Comparison of ENCODE assay signal across 21 cellular contexts in genomic region chr16:82038941-82039340, GRCh38. TPM values are rescaled to one million over a fixed set of nuclear protein-coding genes. Genes with fewer than 3 reads are reported as not detected.
"Had no signal": no experiment of that assay in that cellular context is flagged by ENCODE, and none has a peak within 500 bp of the region (broad histone marks: within the 10 kb centered on the region; RNA-seq: fewer than 3 reads in every experiment).

No MANE protein-coding gene starts in this region.

- H3K9me3 ChIP-seq: left ventricle myocardium inferior, thyroid gland, upper lobe of right lung had no signal

- H3K27ac ChIP-seq: foreskin keratinocyte, left ventricle myocardium inferior, thyroid gland, upper lobe of right lung had no signal

- H3K4me3 ChIP-seq: left ventricle myocardium inferior, thyroid gland, upper lobe of right lung had no signal

- H3K36me3 ChIP-seq: left ventricle myocardium inferior, thyroid gland, upper lobe of right lung had no signal

- ATAC-seq: activated naive CD4-positive, alpha-beta T cell treated with anti-CD3 and anti-CD28 coated beads, Interleukin-2, amount 50 U/mL, for 72 hours; activated T-helper 17 cell treated with anti-CD3 and anti-CD28 coated beads, Interleukin-2, amount 50 U/mL, for 72 hours; foreskin keratinocyte; naive thymus-derived CD4-positive, alpha-beta T cell; upper lobe of right lung; WTC11 had no signal

- H3K27me3 ChIP-seq: foreskin keratinocyte, thyroid gland, upper lobe of right lung had no signal

- H3K4me1 ChIP-seq: left ventricle myocardium inferior, thyroid gland had no signal

- DNase-seq: activated T-cell treated with anti-CD3 and anti-CD28 coated beads, Interleukin-2, amount 50 U/mL, for 1 hour; aorta; effector CD8-positive, alpha-beta T cell; erythroblast; foreskin keratinocyte; immature natural killer cell; left ventricle myocardium inferior; naive thymus-derived CD4-positive, alpha-beta T cell; stimulated activated CD4-positive, alpha-beta T cell treated with anti-CD3 and anti-CD28 coated beads, Interleukin-12 subunit alpha, Interleukin-12 subunit beta, amount 100 ng/mL, for 4 hours; stimulated activated CD4-positive, alpha-beta T cell treated with anti-CD3 and anti-CD28 coated beads, Interleukin-1b, Interleukin-23, amount 100 ng/mL, for 48 hours; substantia nigra; T1000; thyroid gland; upper lobe of right lung had no signal

RNA-seq across cellular contexts. Expression of gene HSD17B2, which starts 3.9 kb away (rescaled TPM):
- total RNA-seq: activated naive CD4-positive, alpha-beta T cell treated with anti-CD3 and anti-CD28 coated beads, Interleukin-2, amount 50 U/mL, for 72 hours; activated T-helper 17 cell treated with anti-CD3 and anti-CD28 coated beads, Interleukin-2, amount 50 U/mL, for 72 hours; aorta; cardiac septum; kidney epithelial cell; left ventricle myocardium inferior; naive thymus-derived CD4-positive, alpha-beta T cell; neural crest cell; posterior vena cava; thyroid gland had no signal
- polyA plus RNA-seq: immature natural killer cell; naive thymus-derived CD4-positive, alpha-beta T cell had no signal

RNA-seq across cellular contexts. Expression of gene SDR42E1, which starts 27.7 kb away (rescaled TPM):
- total RNA-seq: neural crest cell had no signal
